Comparison of ENCODE assay signal across 8 cellular contexts in genomic region chr11:101127699-101128570, GRCh38. TPM values are rescaled to one million over a fixed set of nuclear protein-coding genes. Genes with fewer than 3 reads are reported as not detected.
DNase-seq lines count a peak whose midpoint lies in the region; ATAC-seq and TF ChIP-seq lines count a peak whose summit lies in the region.

No MANE protein-coding gene starts in this region.

- H2BK5ac ChIP-seq in mesendoderm (ENCODE audit: low read length), result no peak overlapping the region

- peak in 1 of 2 donors; percentile 30 for TF ChIP-seq POLR2A in uterus (IDR thresholded peaks at IDR 0.05)

- no peaks in the 10 kb centered on the region for H3K36me3 ChIP-seq in duodenal mucosa (ENCODE audit: control insufficient read depth in 1 of 2, insufficient read depth in 2 of 2, low read length in 2 of 2)
- no peaks in the 10 kb centered on the region for H3K36me3 ChIP-seq in mesendoderm (ENCODE audit: control insufficient read depth, insufficient read depth, low read length)
- no peaks in the 10 kb centered on the region for H3K36me3 ChIP-seq in uterus

- H3K18ac ChIP-seq in mesendoderm (ENCODE audit: low read length), result no peak overlapping the region

- peak overlapping the region; percentile 78 for H3K56ac ChIP-seq in mesendoderm (ENCODE audit: low read length)

- H3K4me1 ChIP-seq in duodenal mucosa (ENCODE audit: control insufficient read depth in 1 of 2, insufficient read depth in 2 of 2, low read length in 2 of 2) (no peaks in the 10 kb centered on the region), mesendoderm (ENCODE audit: control insufficient read depth, low read depth, low read length) (peaks cover 2% of the 10 kb centered on the region), uterus (peaks cover 0 to 8% of the 10 kb centered on the region in 2 donors)

- H3K79me1 ChIP-seq in mesendoderm (ENCODE audit: low read length), result no peaks in the 10 kb centered on the region

- H3K4me2 ChIP-seq in mesendoderm (ENCODE audit: low read length), result peak overlapping the region; percentile 81

- H3K27me3 ChIP-seq in duodenal mucosa (ENCODE audit: control insufficient read depth in 1 of 2, insufficient read depth in 2 of 2, low read length in 2 of 2), result peaks cover 15 to 37% of the 10 kb centered on the region in 2 donors
- peaks cover 35% of the 10 kb centered on the region for H3K27me3 ChIP-seq in mesendoderm (ENCODE audit: insufficient read depth, low read length, poor library complexity)
- H3K27me3 ChIP-seq in uterus, result no peaks in the 10 kb centered on the region

- H2BK120ac ChIP-seq in mesendoderm (ENCODE audit: low read depth, low read length), result no peak overlapping the region

- WGBS in mesendoderm (ENCODE audit: extremely low coverage, insufficient coverage, low lambda C conversion rate), result no CpG with 5 or more reads among the region's 93 CpGs

- no peak for TF ChIP-seq CTCF in uterus (IDR thresholded peaks at IDR 0.05)

- H3K27ac ChIP-seq in duodenal mucosa (ENCODE audit: low read depth, low read length) (no peak overlapping the region), mesendoderm (ENCODE audit: low read depth, low read length) (no peak overlapping the region), uterus (peak overlapping the region; percentile 94 to 98)

- H3K23ac ChIP-seq in mesendoderm (ENCODE audit: low read length), result no peak overlapping the region

- no peak overlapping the region for H2BK15ac ChIP-seq in mesendoderm (replicated peaks; ENCODE audit: low read depth)

- no peak for ATAC-seq in GM21825 (IDR thresholded peaks at IDR 0.05; ENCODE audit: unreplicated experiment)

- H3K79me2 ChIP-seq in mesendoderm (ENCODE audit: control insufficient read depth, insufficient read depth, low read length), result no peaks in the 10 kb centered on the region

- no peak overlapping the region for H4K5ac ChIP-seq in mesendoderm (ENCODE audit: low read length)

- no peak overlapping the region for H3K4ac ChIP-seq in mesendoderm (ENCODE audit: low read depth, low read length)

- H3K4me3 ChIP-seq in duodenal mucosa (ENCODE audit: low read depth in 1 of 2, low read length in 2 of 2) (peak overlapping the region; percentile 30 to 40), mesendoderm (ENCODE audit: low read length) (peak overlapping the region; percentile 46), uterus (peak overlapping the region; percentile 78 to 79)

- DNase-seq in activated gamma-delta T cell (lab: John Stamatoyannopoulos, UW), result peak; percentile 2
- no peak for DNase-seq in activated gamma-delta T cell treated with Interleukin-2 at 50 U/mL for 16 hours
- peak; percentile 46 for DNase-seq in mesendoderm
- DNase-seq in uterus, result peak; percentile 29 to 37
- DNase-seq in kidney glomerular epithelial cell (lab: John Stamatoyannopoulos, UW), result no peak
- no peak for DNase-seq in NK-92 (lab: John Stamatoyannopoulos, UW; ENCODE audit: unreplicated experiment)

- H2AK5ac ChIP-seq in mesendoderm (ENCODE audit: low read length), result no peak overlapping the region

- H3K9me3 ChIP-seq in duodenal mucosa (ENCODE audit: control insufficient read depth in 1 of 2, low read length in 2 of 2) (no peaks in the 10 kb centered on the region), uterus (no peaks in the 10 kb centered on the region)

- intact Hi-C loops in uterus (cut with DNase I; ENCODE audit: low total_unique reads), result no loop called here

- H3K9ac ChIP-seq in duodenal mucosa (ENCODE audit: low read depth in 1 of 2, low read length in 2 of 2), result no peak overlapping the region
- H3K9ac ChIP-seq in mesendoderm (ENCODE audit: low read length), result peak overlapping the region; percentile 54

- no peak overlapping the region for H4K8ac ChIP-seq in mesendoderm (ENCODE audit: low read depth, low read length)

RNA-seq across cellular contexts. Expression of gene PGR, which starts 1.7 kb away (rescaled TPM):
- polyA plus RNA-seq in mesendoderm (2013, experiment 1 of 2), result 0.03 TPM
- polyA plus RNA-seq in mesendoderm (2013, experiment 2 of 2), result 0.03 TPM
- 100 to 1,000 TPM in 2 of 4 donors, 10 to 100 TPM in 2; 35.2 to 145 (median 108) TPM for total RNA-seq in uterus

Comparison
In these comparisons a context has a peak if more than half of its experiments do, and no peak if none do; other contexts are left out.
1. DNase-seq: peak in activated gamma-delta T cell (single experiment), mesendoderm (single experiment) and uterus (2 of 2); none in activated gamma-delta T cell treated with Interleukin-2 at 50 U/mL for 16 hours (single experiment), kidney glomerular epithelial cell (single experiment) and NK-92 (single experiment).
2. H3K27ac ChIP-seq: peak in uterus (2 of 2); none in duodenal mucosa (single experiment) and mesendoderm (single experiment).
3. Peak in every context shown above with its lines, with median percentiles within 50 percentile points of each other: H3K4me3 ChIP-seq.